12 cellular contexts compared by ENCODE assay signal in genomic region chr5:143215685-143216084, GRCh38.
"Had no signal": no experiment of that assay in that cellular context is flagged by ENCODE, and none has a peak within 500 bp of the region (broad histone marks: within the 10 kb centered on the region; RNA-seq: fewer than 3 reads in every experiment).

No MANE protein-coding gene starts in this region.

- H3K4me3 Mint-ChIP-seq: endodermal cell; naive B cell; T-helper 2 cell treated with Interferon-gamma antibody and Interleukin-4, amounts not matched to agents 5 μg/mL and 100 μg/mL, for 36 hours had no signal

- H3K27ac Mint-ChIP-seq: endodermal cell; T-helper 2 cell treated with Interferon-gamma antibody and Interleukin-4, amounts not matched to agents 5 μg/mL and 100 μg/mL, for 36 hours had no signal

- H3K9me3 ChIP-seq: left lung had no signal

- H3K4me3 ChIP-seq: left lung had no signal

- DNase-seq: activated CD4-positive, alpha-beta T cell treated with anti-CD3 and anti-CD28 coated beads, Interleukin-2, amount 50 U/mL, for 4 hours; activated CD4-positive, CD25-positive, alpha-beta regulatory T cell treated with anti-CD3 and anti-CD28 coated beads, Interleukin-2, amount 50 U/mL, for 72 hours; activated effector memory CD4-positive, alpha-beta T cell treated with Interleukin-2 at 50 U/mL for 16 hours; activated naive CD4-positive, alpha-beta T cell treated with anti-CD3 and anti-CD28 coated beads, Interleukin-2, amount 50 U/mL, for 16 hours; endodermal cell; erythroblast; left lung; mammary epithelial cell; naive B cell; stimulated activated CD4-positive, alpha-beta T cell treated with anti-CD3 and anti-CD28 coated beads, Interleukin-12 subunit alpha, Interleukin-12 subunit beta, amount 100 ng/mL, for 4 hours; stimulated activated CD4-positive, alpha-beta T cell treated with anti-CD3 and anti-CD28 coated beads, Interleukin-2, amount 100 ng/mL, for 24 hours had no signal

- H3K27me3 ChIP-seq: left lung had no signal

- H3K9me3 Mint-ChIP-seq: endodermal cell; naive B cell; T-helper 2 cell treated with Interferon-gamma antibody and Interleukin-4, amounts not matched to agents 5 μg/mL and 100 μg/mL, for 36 hours had no signal

- ATAC-seq: left lung had no signal

- H3K27ac ChIP-seq: left lung had no signal

- H3K27me3 Mint-ChIP-seq: naive B cell had no signal
